Comparison of ENCODE assay signal across 8 cellular contexts in the genomic region with DNA sequence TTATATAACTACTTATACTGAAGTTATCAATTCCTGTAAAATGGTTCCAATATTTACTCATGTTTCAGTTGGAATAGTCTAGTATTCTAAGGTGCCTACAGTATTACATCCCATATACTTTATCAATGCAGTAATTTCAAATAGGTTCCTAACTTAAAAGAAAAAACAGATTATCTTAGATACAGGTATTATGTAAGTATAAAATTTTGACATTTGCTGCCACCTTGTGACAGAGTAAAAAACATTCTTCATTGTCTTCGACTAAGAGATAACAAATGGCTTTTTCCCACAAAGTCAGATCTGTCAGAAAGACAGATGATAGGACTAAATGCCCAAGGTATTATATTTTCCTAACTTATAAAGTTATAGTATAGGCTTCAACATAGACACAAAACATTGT.
A peak's percentile ranks its signal among the peaks of the same experiment; 100 is the strongest.
DNase-seq lines count a peak whose midpoint lies in the region; ATAC-seq and TF ChIP-seq lines count a peak whose summit lies in the region.

No MANE protein-coding gene starts in this region.

- H3K27me3 ChIP-seq in Karpas-422 (ENCODE audit: low read length) (no peaks in the 10 kb centered on the region), lower lobe of right lung (ENCODE audit: low read depth) (no peaks in the 10 kb centered on the region)

- no peak overlapping the region for H2AFZ ChIP-seq in Karpas-422 (ENCODE audit: low read length)

- H3K4me3 ChIP-seq in Karpas-422 (ENCODE audit: low read length) = no peak overlapping the region
- H3K4me3 ChIP-seq in astrocyte of the cerebellum (ENCODE audit: low read depth, low read length) = no peak overlapping the region
- H3K4me3 ChIP-seq in lower lobe of right lung = no peak overlapping the region

- H3K4me1 ChIP-seq in Karpas-422 (ENCODE audit: low read length) (no peaks in the 10 kb centered on the region), lower lobe of right lung (no peaks in the 10 kb centered on the region)

- no peaks in the 10 kb centered on the region for H3K9me3 ChIP-seq in Karpas-422 (ENCODE audit: low read length)
- H3K9me3 ChIP-seq in lower lobe of right lung = no peaks in the 10 kb centered on the region

- intact Hi-C loops in lower lobe of right lung (cut with DNase I) = loop anchor here (5.0 kb wide), 1 partner anchor 171 kb away; no protein-coding TSS in a partner anchor
- intact Hi-C loops in sciatic nerve (cut with DNase I) = no loop called here

- no peaks in the 10 kb centered on the region for H3K79me2 ChIP-seq in Karpas-422 (ENCODE audit: low read length)

- H4K20me1 ChIP-seq in Karpas-422 (ENCODE audit: insufficient read depth, low read depth, low read length) = no peaks in the 10 kb centered on the region

- no peaks in the 10 kb centered on the region for H3K9me2 ChIP-seq in Karpas-422 (replicated peaks; ENCODE audit: insufficient read depth, low read length)

- H3K36me3 ChIP-seq in Karpas-422 (ENCODE audit: insufficient read depth, low read length) (no peaks in the 10 kb centered on the region), lower lobe of right lung (peaks cover 7% of the 10 kb centered on the region)

- in situ Hi-C loops in astrocyte of the cerebellum (cut with HindIII; ENCODE audit: low sequenced_read_pairs) = no loop called here

- H3K27ac ChIP-seq in Karpas-422 (ENCODE audit: low read length) = no peak overlapping the region
- H3K27ac ChIP-seq in lower lobe of right lung = no peak overlapping the region

- no peak overlapping the region for H3K9ac ChIP-seq in Karpas-422 (ENCODE audit: low read length)

- peak in 1 of 2 donors; percentile 55 for ATAC-seq in lower lobe of right lung
- no peak for ATAC-seq in GM21619 (IDR thresholded peaks at IDR 0.05; ENCODE audit: unreplicated experiment)
- ATAC-seq in sciatic nerve = no peak

- no peak overlapping the region for H3K4me2 ChIP-seq in Karpas-422 (ENCODE audit: low read depth, low read length, poor library complexity, severe bottlenecking)

- TF ChIP-seq CTCF in astrocyte of the cerebellum (IDR thresholded peaks at IDR 0.05; ENCODE audit: low read depth, low read length, missing control alignments) = no peak
- TF ChIP-seq CTCF in lower lobe of right lung (IDR thresholded peaks at IDR 0.05) = peak; percentile 41

- DNase-seq in DMS53 (lab: John Stamatoyannopoulos, UW) = peak; percentile 59
- peak; percentile 76 for DNase-seq in Karpas-422
- peak; percentile 42 for DNase-seq in astrocyte of the cerebellum (ENCODE audit: low read depth)
- DNase-seq in lower lobe of right lung = no peak
- no peak for DNase-seq in GF-D8 (lab: John Stamatoyannopoulos, UW)
- no peak for DNase-seq in activated gamma-delta T cell (lab: John Stamatoyannopoulos, UW)
- no peak for DNase-seq in sciatic nerve (ENCODE audit: low spot score)

Comparison
In these comparisons a context has a peak if more than half of its experiments do, and no peak if none do; other contexts are left out.
1. DNase-seq: peak in DMS53 (single experiment), Karpas-422 (single experiment) and astrocyte of the cerebellum (single experiment); none in lower lobe of right lung (single experiment), GF-D8 (single experiment), activated gamma-delta T cell (single experiment) and sciatic nerve (single experiment).